Comparison of ENCODE assay signal across 8 cellular contexts in genomic region chrX:107775000-107775733, GRCh38. TPM values are rescaled to one million over a fixed set of nuclear protein-coding genes. Genes with fewer than 3 reads are reported as not detected.
DNase-seq lines count a peak whose midpoint lies in the region; ATAC-seq and TF ChIP-seq lines count a peak whose summit lies in the region.

No MANE protein-coding gene starts in this region.

- no peaks in the 10 kb centered on the region for H3K9me3 Mint-ChIP-seq in activated naive CD8-positive, alpha-beta T cell (ENCODE audit: low read depth)
- no peaks in the 10 kb centered on the region for H3K9me3 Mint-ChIP-seq in immature natural killer cell

- peaks cover 26% of the 10 kb centered on the region for H3K4me1 Mint-ChIP-seq in activated naive CD8-positive, alpha-beta T cell (ENCODE audit: low read depth)
- H3K4me1 Mint-ChIP-seq in immature natural killer cell: peaks cover 11 to 16% of the 10 kb centered on the region in 2 donors

- H3K27ac ChIP-seq in stomach: peak overlapping the region; percentile 85 to 90 (median 87)

- H3K4me3 ChIP-seq in stomach: peak overlapping the region; percentile 54 to 61 (median 60)

- H3K27ac Mint-ChIP-seq in activated naive CD8-positive, alpha-beta T cell: no peak overlapping the region
- no peak overlapping the region for H3K27ac Mint-ChIP-seq in immature natural killer cell

- intact Hi-C loops in stomach (cut with DNase I; ENCODE audit: low total_unique reads): loop anchor here (5.0 kb wide), 1 partner anchor 113 kb away; no protein-coding TSS in a partner anchor

- DNase-seq in immature natural killer cell (peak in 1 of 3 donors; percentile 3), stomach (no peak), NCI-H1694 (lab: John Stamatoyannopoulos, UW) (no peak), NCI-H1417 treated with DMSO at 0.1 percent for 48 hours (lab: John Stamatoyannopoulos, UW) (no peak)
- DNase-seq in stimulated activated CD8-positive, alpha-beta memory T cell treated with anti-CD3 and anti-CD28 coated beads, Interleukin-4, amount 100 ng/mL, for 48 hours: no peak

- H3K27me3 ChIP-seq in stomach: peaks cover 0 to 13% (median 0%) of the 10 kb centered on the region in 3 donors

- H3K4me3 Mint-ChIP-seq in activated naive CD8-positive, alpha-beta T cell: peak overlapping the region; percentile 53
- H3K4me3 Mint-ChIP-seq in immature natural killer cell: peak overlapping the region; percentile 64 to 93 (median 84)

- no peak for TF ChIP-seq EP300 in stomach (IDR thresholded peaks at IDR 0.05)

- H3K36me3 ChIP-seq in stomach: no peaks in the 10 kb centered on the region

- TF ChIP-seq CTCF in stomach (IDR thresholded peaks at IDR 0.05): no peak

- no peaks in the 10 kb centered on the region for H3K36me3 Mint-ChIP-seq in activated naive CD8-positive, alpha-beta T cell
- H3K36me3 Mint-ChIP-seq in immature natural killer cell: no peaks in the 10 kb centered on the region

- 5 to 45% (median 15%) methylated on average over 22 to 40 of the region's 40 CpGs for WGBS in stomach, 5 donors

- H3K27me3 Mint-ChIP-seq in activated naive CD8-positive, alpha-beta T cell: no peaks in the 10 kb centered on the region
- H3K27me3 Mint-ChIP-seq in immature natural killer cell (ENCODE audit: low read depth in 3 of 3): peaks cover 1 to 4% (median 1%) of the 10 kb centered on the region in 3 donors

- no peak for TF ChIP-seq POLR2A in stomach (IDR thresholded peaks at IDR 0.05)

- ATAC-seq in GM19023 (IDR thresholded peaks at IDR 0.05; ENCODE audit: unreplicated experiment): peak; percentile 16
- ATAC-seq in HG03135 (IDR thresholded peaks at IDR 0.05; ENCODE audit: unreplicated experiment): peak; percentile 16

- H3K9me3 ChIP-seq in stomach: no peaks in the 10 kb centered on the region

- H3K4me1 ChIP-seq in stomach: peaks cover 4 to 26% (median 23%) of the 10 kb centered on the region in 4 donors

RNA-seq across cellular contexts. Expression of gene TSC22D3, which starts 0.4 kb away (rescaled TPM):
- polyA plus RNA-seq in immature natural killer cell (100 to 1,000 TPM; 496 to 775 (median 681) TPM), stomach (100 to 1,000 TPM; 198 to 358 (median 292) TPM)
- total RNA-seq in stomach: 100 to 1,000 TPM; 303 to 906 (median 347) TPM

RNA-seq across cellular contexts. Expression of gene NCBP2L, which starts 2.4 kb away (rescaled TPM):
- polyA plus RNA-seq in immature natural killer cell (not detected), stomach (under 1 TPM in 2 of 3 donors, not detected in 1; 0.13 to 0.44 TPM)
- not detected for total RNA-seq in stomach

RNA-seq across cellular contexts. Expression of gene MID2, which starts 50.5 kb away (rescaled TPM):
- polyA plus RNA-seq in immature natural killer cell (1 to 10 TPM in 2 of 3 donors, under 1 TPM in 1; 0.77 to 2.6 (median 2.1) TPM), stomach (1 to 10 TPM; 2.2 to 4.4 (median 2.3) TPM)
- total RNA-seq in stomach: 100 to 1,000 TPM in 1 of 5 donors, 10 to 100 TPM in 3, under 1 TPM in 1; 0.58 to 162 (median 26.8) TPM
